Comparison of ENCODE assay signal across 8 cellular contexts in genomic region chr16:66661666-66662346, GRCh38. TPM values are rescaled to one million over a fixed set of nuclear protein-coding genes. Genes with fewer than 3 reads are reported as not detected.
A peak's percentile ranks its signal among the peaks of the same experiment; 100 is the strongest.
DNase-seq lines count a peak whose midpoint lies in the region; ATAC-seq, FAIRE-seq and TF ChIP-seq lines count a peak whose summit lies in the region.
"Not testable (repeated sequence)": the region's sequence is repeated elsewhere in the genome, so short reads cannot be mapped to it uniquely, and the experiment has no call there.

No MANE protein-coding gene starts in this region.

- dilution Hi-C loops in endothelial cell of umbilical vein (cut with MboI; ENCODE audit: extremely low pct_ligation_motif_present, low sequenced_read_pairs) = not testable (repeated sequence)

- H3K4me3 Mint-ChIP-seq in nephron = peak overlapping the region in 1 of 3 experiments; percentile 11

- not testable (repeated sequence) for H3K9me3 Mint-ChIP-seq in nephron

- not testable (repeated sequence) for H3K27me3 Mint-ChIP-seq in nephron (ENCODE audit: low read depth)

- peak overlapping the region; percentile 77 for H3K27ac ChIP-seq in K562 (ENCODE audit: extremely low read depth, low read depth, low read length)
- H3K27ac ChIP-seq in endothelial cell of umbilical vein (ENCODE audit: insufficient read depth, low read depth, low read length) = peak overlapping the region; percentile 15
- peak overlapping the region; percentile 73 for H3K27ac ChIP-seq in left ventricle myocardium inferior (replicated peaks)
- H3K27ac ChIP-seq in uterus = peak overlapping the region; percentile 79 to 80

- not testable (repeated sequence) for TF ChIP-seq RAD21 in K562 (CRISPR knock-in tag; conservative IDR thresholded peaks at IDR 0.05 in 1 of 2, IDR thresholded peaks at IDR 0.05 in 1 of 2)

- peaks cover 25% of the 10 kb centered on the region for H3K4me1 Mint-ChIP-seq in nephron

- H3K9me1 ChIP-seq in K562 (ENCODE audit: control insufficient read depth, insufficient read depth, low read length); endothelial cell of umbilical vein (replicated peaks; ENCODE audit: control insufficient read depth, extremely low read depth, insufficient read depth, low read length): not testable (repeated sequence)

- H4K20me1 ChIP-seq in K562 (replicated peaks; ENCODE audit: control insufficient read depth, insufficient read depth, low read length); endothelial cell of umbilical vein (replicated peaks; ENCODE audit: control insufficient read depth, extremely low read depth, insufficient read depth, low read length): not testable (repeated sequence)

- not testable (repeated sequence) for H3K36me3 Mint-ChIP-seq in nephron (ENCODE audit: low read depth)

- not testable (repeated sequence) for TF ChIP-seq EP300 in K562 (IDR thresholded peaks at IDR 0.05; ENCODE audit: low read length)

- peaks cover 19 to 30% of the 10 kb centered on the region in 2 experiments; a peak in 4 of 5 replicates for H3K4me1 ChIP-seq in K562 (replicated peaks in 1 of 2; ENCODE audit: control insufficient read depth in 2 of 2, insufficient read depth in 2 of 2, low read length in 2 of 2)
- H3K4me1 ChIP-seq in endothelial cell of umbilical vein (ENCODE audit: control insufficient read depth, extremely low read depth, insufficient read depth, low read length) = peaks cover 25% of the 10 kb centered on the region
- H3K4me1 ChIP-seq in left ventricle myocardium inferior = peaks cover 30% of the 10 kb centered on the region
- peaks cover 38% of the 10 kb centered on the region for H3K4me1 ChIP-seq in skeletal muscle satellite cell (ENCODE audit: control insufficient read depth, insufficient read depth, low read length)
- not testable (repeated sequence) for H3K4me1 ChIP-seq in uterus

- not testable (repeated sequence) for TF ChIP-seq POLR2A in K562 (conservative IDR thresholded peaks at IDR 0.05); endothelial cell of umbilical vein (IDR thresholded peaks at IDR 0.05; ENCODE audit: low read depth, low read length); uterus (IDR thresholded peaks at IDR 0.05)

- FAIRE-seq in RCC 7860 (lab: Jason Lieb, UNC); K562 (lab: Jason Lieb, UNC); endothelial cell of umbilical vein (lab: Jason Lieb, UNC): not testable (repeated sequence)

- not testable (repeated sequence) for H3K27me3 ChIP-seq in K562 (ENCODE audit: control insufficient read depth in 2 of 2, insufficient read depth in 2 of 2, low read length in 2 of 2); endothelial cell of umbilical vein (ENCODE audit: control insufficient read depth in 2 of 2, insufficient read depth in 2 of 2, low read length in 2 of 2); left ventricle myocardium inferior (ENCODE audit: low read depth); skeletal muscle satellite cell (ENCODE audit: control insufficient read depth, insufficient read depth, low read length); uterus

- intact Hi-C loops in K562 (cut with micrococcal nuclease) = loop anchor here (2.0 to 5.0 kb wide), 2 partner anchors 80 to 211 kb away; no protein-coding TSS in a partner anchor
- intact Hi-C loops in endothelial cell of umbilical vein (cut with micrococcal nuclease) = loop anchor here (1.0 to 5.0 kb wide), 4 partner anchors 35 to 211 kb away; partner anchors contain the start of gene CMTM4
- intact Hi-C loops in left ventricle myocardium inferior (cut with micrococcal nuclease); uterus (cut with DNase I; ENCODE audit: low total_unique reads): not testable (repeated sequence)

- not testable (repeated sequence) for H3K9me3 ChIP-seq in K562 (replicated peaks; ENCODE audit: control insufficient read depth, insufficient read depth, low read depth, low read length); endothelial cell of umbilical vein (replicated peaks; ENCODE audit: control insufficient read depth, insufficient read depth, low read length); left ventricle myocardium inferior (replicated peaks); skeletal muscle satellite cell (replicated peaks; ENCODE audit: low read length); uterus

- H3K4me2 ChIP-seq in K562 (ENCODE audit: insufficient read depth, low read length); endothelial cell of umbilical vein (ENCODE audit: insufficient read depth, low read length): not testable (repeated sequence)
- H3K4me2 ChIP-seq in skeletal muscle satellite cell (ENCODE audit: low read length) = peak overlapping the region; percentile 12

- H3K9ac ChIP-seq in K562 (ENCODE audit: insufficient read depth in 1 of 2, low read depth in 2 of 2, low read length in 2 of 2) (peak overlapping the region in 1 of 2 experiments; percentile 57; a peak in 1 of 4 replicates), endothelial cell of umbilical vein (replicated peaks; ENCODE audit: extremely low read depth, insufficient read depth, low read length) (peak overlapping the region; percentile 3), skeletal muscle satellite cell (ENCODE audit: low read depth, low read length) (peak overlapping the region; percentile 60)

- DNase-seq in EH (ENCODE audit: low read depth) (peak; percentile 50), RCC 7860 (ENCODE audit: low spot score) (peak; percentile 29), endothelial cell of umbilical vein (ENCODE audit: low read depth, low spot score) (peak; percentile 20)
- not testable (repeated sequence) for DNase-seq in K562 (ENCODE audit: extremely low read depth in 1 of 4, low spot score in 3 of 4); left ventricle myocardium inferior; uterus

- H3K36me3 ChIP-seq in K562 (ENCODE audit: control insufficient read depth, insufficient read depth, low read length); endothelial cell of umbilical vein (ENCODE audit: control insufficient read depth in 2 of 2, extremely low read depth in 1 of 2, insufficient read depth in 2 of 2, low read length in 2 of 2); left ventricle myocardium inferior; skeletal muscle satellite cell (ENCODE audit: insufficient read depth, low read length); uterus: not testable (repeated sequence)

- CTCF ChIA-PET in K562 (lab: Yijun Ruan, JAX; ENCODE audit: low intra/inter-chr PET ratio) (interaction anchor here (0.6 kb wide), 1 partner anchor 35 kb away, joined by 3 read pairs; no protein-coding TSS in a partner anchor), endothelial cell of umbilical vein (lab: Charles Lee) (interaction anchor here (0.6 to 4.7 kb wide), 24 partner anchors 10 to 255 kb away, joined by 3 to 120 read pairs (median 4); partner anchors contain the start of genes CMTM4 and NAE1)

- peaks cover 20% of the 10 kb centered on the region for H3K79me2 ChIP-seq in K562 (ENCODE audit: control insufficient read depth, insufficient read depth, low read length)
- H3K79me2 ChIP-seq in endothelial cell of umbilical vein (ENCODE audit: control insufficient read depth, insufficient read depth, low read length) = not testable (repeated sequence)

- 59% methylated on average over 6 of the region's 6 CpGs for WGBS in K562 (ENCODE audit: insufficient coverage, low coverage, missing lambda C conversion rate)

- not testable (repeated sequence) for TF ChIP-seq CTCF in K562 (IDR thresholded peaks at IDR 0.05 in 2 of 3, conservative IDR thresholded peaks at IDR 0.05 in 1 of 3; ENCODE audit: insufficient read depth in 2 of 3, low read depth in 1 of 3, low read length in 3 of 3); endothelial cell of umbilical vein (IDR thresholded peaks at IDR 0.05; ENCODE audit: extremely low read depth in 1 of 2, insufficient read depth in 1 of 2, low read depth in 1 of 2, low read length in 2 of 2); left ventricle myocardium inferior (IDR thresholded peaks at IDR 0.05; ENCODE audit: borderline replicate concordance); nephron (IDR thresholded peaks at IDR 0.05; ENCODE audit: unreplicated experiment in 3 of 3); uterus (IDR thresholded peaks at IDR 0.05)

- in situ Hi-C loops in K562 (cut with MboI) = not testable (repeated sequence)

- not testable (repeated sequence) for BruUV-seq in K562 (replicated peaks; lab: Mats Ljungman, UMichigan); endothelial cell of umbilical vein (replicated peaks; lab: Mats Ljungman, UMichigan)

- not testable (repeated sequence) for ATAC-seq in K562

- H3K4me3 ChIP-seq in K562; endothelial cell of umbilical vein (replicated peaks in 1 of 3; ENCODE audit: insufficient read depth in 1 of 3, low read depth in 1 of 3, low read length in 3 of 3); left ventricle myocardium inferior; skeletal muscle satellite cell (ENCODE audit: low read length); uterus: not testable (repeated sequence)

- H3K27ac Mint-ChIP-seq in nephron = peak overlapping the region; percentile 70 to 92 (median 89)

- not testable (repeated sequence) for H2AFZ ChIP-seq in K562 (ENCODE audit: low read depth, low read length); endothelial cell of umbilical vein (ENCODE audit: low read depth, low read length)

- POLR2A ChIA-PET in K562 (lab: Yijun Ruan, JAX) = interaction anchor here (0.6 to 1.9 kb wide), 13 partner anchors 10 to 836 kb away, joined by 3 to 15 read pairs (median 4); partner anchors contain the start of genes CMTM4 and PDP2
- POLR2A ChIA-PET in endothelial cell of umbilical vein (lab: Charles Lee) = interaction anchor here (1.6 kb wide), 1 partner anchor 11 kb away, joined by 6 read pairs; no protein-coding TSS in a partner anchor

RNA-seq across cellular contexts. Expression of gene CMTM4, which starts 34.7 kb away (rescaled TPM):
- 32.4 and 38.7 TPM in 2 replicates for total RNA-seq in K562 (2011; cell fraction: chromatin; rRNA removed; ENCODE audit: low replicate concordance)
- total RNA-seq in K562 (2011; cell fraction: nucleolus; rRNA removed) = 32.0 and 33.0 TPM in 2 replicates
- total RNA-seq in K562 (2011; cell fraction: nucleoplasm; rRNA removed) = 38.0 and 47.5 TPM in 2 replicates
- total RNA-seq in K562 (2014; rRNA removed) = 11.6 and 13.3 TPM in 2 replicates
- total RNA-seq in K562 (2014; rRNA removed; fragmentation: Illumina TruSeq; extraction: Trizol) = 14.9 and 15.2 TPM in 2 replicates
- 11.1 and 12.3 TPM in 2 replicates for total RNA-seq in K562 (2015; rRNA removed; fragmentation: Illumina TruSeq; extraction: Trizol)
- total RNA-seq in K562 (2021) = 19.5 and 19.9 TPM in 2 replicates
- polyA plus RNA-seq in K562 (2011; rRNA removed) = 21.3 and 24.0 TPM in 2 replicates
- polyA plus RNA-seq in K562 (2011; cell fraction: cytosol; rRNA removed) = 19.3 and 28.8 TPM in 2 replicates
- 57.4 and 63.9 TPM in 2 replicates for polyA plus RNA-seq in K562 (2011; cell fraction: nucleus; rRNA removed)
- 9.5 and 12.6 TPM in 2 replicates for polyA plus RNA-seq in K562 (2012)
- 12.5 and 12.9 TPM in 2 replicates for polyA plus RNA-seq in K562 (2014; fragmentation: Illumina TruSeq; extraction: Trizol)
- polyA plus RNA-seq in K562 (2014; fragmentation: Nextera tagmentation; extraction: Ambion mirVana) = 1 to 10 TPM; 2.0 to 2.3 TPM
- polyA plus RNA-seq in K562 (2014; rRNA removed) = 13.5 and 16.2 TPM in 2 replicates
- polyA minus RNA-seq in K562 (2011; rRNA and poly(A)+ RNA removed) = 22.2 and 25.2 TPM in 2 replicates
- polyA minus RNA-seq in K562 (2011; cell fraction: cytosol; rRNA and poly(A)+ RNA removed) = 17.4 and 18.7 TPM in 2 replicates
- polyA minus RNA-seq in K562 (2011; cell fraction: nucleus; rRNA and poly(A)+ RNA removed) = 13.3 and 20.4 TPM in 2 replicates
- 8.5 and 9.0 TPM in 2 replicates for total RNA-seq in endothelial cell of umbilical vein
- polyA plus RNA-seq in endothelial cell of umbilical vein = 7.1 and 10.7 TPM in 2 replicates
- 5.8 and 7.0 TPM in 2 replicates for polyA plus RNA-seq in endothelial cell of umbilical vein (2011; cell fraction: cytosol; rRNA removed)
- polyA plus RNA-seq in endothelial cell of umbilical vein (2011; cell fraction: nucleus; rRNA removed) = 18.6 and 21.6 TPM in 2 replicates
- polyA plus RNA-seq in endothelial cell of umbilical vein (2012) = 6.8 and 10.7 TPM in 2 replicates
- 19.7 and 21.4 TPM in 2 replicates for polyA minus RNA-seq in endothelial cell of umbilical vein
- polyA minus RNA-seq in endothelial cell of umbilical vein (2011; cell fraction: cytosol; rRNA and poly(A)+ RNA removed) = 28.7 TPM
- 9.9 and 10.6 TPM in 2 replicates for polyA minus RNA-seq in endothelial cell of umbilical vein (2011; cell fraction: nucleus; rRNA and poly(A)+ RNA removed)
- total RNA-seq in left ventricle myocardium inferior = 11.3 TPM
- total RNA-seq in skeletal muscle satellite cell (2012; rRNA removed) = 15.2 and 18.6 TPM in 2 replicates
- total RNA-seq in uterus = 10 to 100 TPM in 2 of 4 donors, 1 to 10 TPM in 2; 6.1 to 41.5 (median 15.1) TPM

RNA-seq across cellular contexts. Expression of gene CMTM3, which starts 57.3 kb away (rescaled TPM):
- 14.6 and 32.5 TPM in 2 replicates for total RNA-seq in K562 (2011; cell fraction: chromatin; rRNA removed; ENCODE audit: low replicate concordance)
- 29.5 and 37.2 TPM in 2 replicates for total RNA-seq in K562 (2011; cell fraction: nucleolus; rRNA removed)
- total RNA-seq in K562 (2011; cell fraction: nucleoplasm; rRNA removed) = 28.2 and 47.6 TPM in 2 replicates
- total RNA-seq in K562 (2014; rRNA removed) (12.9 and 18.3 TPM in 2 replicates), K562 (2014; rRNA removed; fragmentation: Illumina TruSeq; extraction: Trizol) (13.1 and 13.4 TPM in 2 replicates), K562 (2015; rRNA removed; fragmentation: Illumina TruSeq; extraction: Trizol) (15.8 and 17.5 TPM in 2 replicates), K562 (2021) (33.4 and 34.5 TPM in 2 replicates), endothelial cell of umbilical vein (83.6 and 90.5 TPM in 2 replicates), left ventricle myocardium inferior (8.3 TPM), uterus (10 to 100 TPM; 42.6 to 67.9 (median 56.2) TPM)
- polyA plus RNA-seq in K562 (2011; rRNA removed) (24.5 and 24.7 TPM in 2 replicates), K562 (2014; fragmentation: Illumina TruSeq; extraction: Trizol) (29.1 and 29.8 TPM in 2 replicates), K562 (2014; fragmentation: Nextera tagmentation; extraction: Ambion mirVana) (1 to 10 TPM; 4.6 to 8.3 TPM), K562 (2014; rRNA removed) (28.2 and 29.9 TPM in 2 replicates), endothelial cell of umbilical vein (86.2 and 104 TPM in 2 replicates)
- polyA plus RNA-seq in K562 (2011; cell fraction: cytosol; rRNA removed) = 26.9 and 52.8 TPM in 2 replicates
- 16.3 and 19.8 TPM in 2 replicates for polyA plus RNA-seq in K562 (2011; cell fraction: nucleus; rRNA removed)
- polyA plus RNA-seq in K562 (2012) = 27.1 and 39.9 TPM in 2 replicates
- 8.2 and 14.0 TPM in 2 replicates for polyA minus RNA-seq in K562 (2011; rRNA and poly(A)+ RNA removed)
- polyA minus RNA-seq in K562 (2011; cell fraction: cytosol; rRNA and poly(A)+ RNA removed) = 10.8 and 12.8 TPM in 2 replicates
- 6.7 and 7.3 TPM in 2 replicates for polyA minus RNA-seq in K562 (2011; cell fraction: nucleus; rRNA and poly(A)+ RNA removed)
- polyA plus RNA-seq in endothelial cell of umbilical vein (2011; cell fraction: cytosol; rRNA removed) = 74.9 and 81.6 TPM in 2 replicates
- 43.1 and 45.5 TPM in 2 replicates for polyA plus RNA-seq in endothelial cell of umbilical vein (2011; cell fraction: nucleus; rRNA removed)
- polyA plus RNA-seq in endothelial cell of umbilical vein (2012) = 66.2 and 95.6 TPM in 2 replicates
- 75.2 and 81.4 TPM in 2 replicates for polyA minus RNA-seq in endothelial cell of umbilical vein
- not detected for polyA minus RNA-seq in endothelial cell of umbilical vein (2011; cell fraction: cytosol; rRNA and poly(A)+ RNA removed)
- polyA minus RNA-seq in endothelial cell of umbilical vein (2011; cell fraction: nucleus; rRNA and poly(A)+ RNA removed) = 12.5 and 16.8 TPM in 2 replicates
- total RNA-seq in skeletal muscle satellite cell (2012; rRNA removed) = 10.4 and 19.0 TPM in 2 replicates

Comparison
In these comparisons a context has a peak if more than half of its experiments do, and no peak if none do; other contexts are left out.
1. H3K27ac ChIP-seq: peak in every context shown above with its lines; median percentile 80 in uterus; 77 in K562; 73 in left ventricle myocardium inferior; 15 in endothelial cell of umbilical vein.